9 cellular contexts compared by ENCODE assay signal in genomic region chr12:102964872-102965271, GRCh38. TPM values are rescaled to one million over a fixed set of nuclear protein-coding genes. Genes with fewer than 3 reads are reported as not detected.
A peak's percentile ranks its signal among the peaks of the same experiment; 100 is the strongest.
DNase-seq lines count a peak whose midpoint lies in the region; ATAC-seq and TF ChIP-seq lines count a peak whose summit lies in the region.
"Had no signal": no experiment of that assay in that cellular context is flagged by ENCODE, and none has a peak within 500 bp of the region (broad histone marks: within the 10 kb centered on the region; RNA-seq: fewer than 3 reads in every experiment).

No MANE protein-coding gene starts in this region.

- H3K9me3 ChIP-seq in ascending aorta: no peaks in the 10 kb centered on the region

- peaks cover 12% of the 10 kb centered on the region for H3K9me3 Mint-ChIP-seq in activated naive CD8-positive, alpha-beta T cell treated with anti-CD3 and anti-CD28 coated beads, Interleukin-2, amount 10 ng/mL, durations not matched to agents 7 days and 5 days
- H3K9me3 Mint-ChIP-seq in neural crest cell: peaks cover 3% of the 10 kb centered on the region

- H3K27ac Mint-ChIP-seq in activated naive CD8-positive, alpha-beta T cell treated with anti-CD3 and anti-CD28 coated beads, Interleukin-2, amount 10 ng/mL, durations not matched to agents 7 days and 5 days: no peak overlapping the region
- H3K27ac Mint-ChIP-seq in neural crest cell (ENCODE audit: unreplicated experiment): no peak overlapping the region

- no peaks in the 10 kb centered on the region for H3K27me3 ChIP-seq in ascending aorta

- H3K4me3 ChIP-seq in ascending aorta: no peak overlapping the region

- peak; percentile 44 for DNase-seq in activated naive CD8-positive, alpha-beta T cell treated with anti-CD3 and anti-CD28 coated beads, Interleukin-2, amount 10 ng/mL, durations not matched to agents 7 days and 5 days
- no peak for DNase-seq in neural crest cell (ENCODE audit: low read depth, low spot score)
- DNase-seq in kidney glomerular epithelial cell (lab: John Stamatoyannopoulos, UW): no peak
- DNase-seq in SIG-M5 treated with dmso at 0.1 percent for 504 hours (lab: John Stamatoyannopoulos, UW; ENCODE audit: unreplicated experiment): no peak
- no peak for DNase-seq in ascending aorta (ENCODE audit: low spot score in 2 of 2)
- DNase-seq in cerebellar nuclear complex (lab: John Stamatoyannopoulos, UW): no peak

- H3K4me1 Mint-ChIP-seq in activated naive CD8-positive, alpha-beta T cell treated with anti-CD3 and anti-CD28 coated beads, Interleukin-2, amount 10 ng/mL, durations not matched to agents 7 days and 5 days: peaks cover 17% of the 10 kb centered on the region
- peaks cover 43% of the 10 kb centered on the region for H3K4me1 Mint-ChIP-seq in neural crest cell

- H3K36me3 Mint-ChIP-seq in activated naive CD8-positive, alpha-beta T cell treated with anti-CD3 and anti-CD28 coated beads, Interleukin-2, amount 10 ng/mL, durations not matched to agents 7 days and 5 days: peaks cover 8% of the 10 kb centered on the region
- H3K36me3 Mint-ChIP-seq in neural crest cell (ENCODE audit: low read depth): peaks cover 3% of the 10 kb centered on the region

- peak; percentile 80 for ATAC-seq in GM18511 (IDR thresholded peaks at IDR 0.05; ENCODE audit: unreplicated experiment)
- peak; percentile 66 for ATAC-seq in HG03354 (IDR thresholded peaks at IDR 0.05; ENCODE audit: poor library complexity, severe bottlenecking, unreplicated experiment)
- peak; percentile 39 for ATAC-seq in activated naive CD8-positive, alpha-beta T cell treated with anti-CD3 and anti-CD28 coated beads, Interleukin-2, amount 10 ng/mL, durations not matched to agents 7 days and 5 days (ENCODE audit: low read depth)

- intact Hi-C loops in ascending aorta (cut with DNase I): no loop called here

- no peak overlapping the region for H3K27ac ChIP-seq in ascending aorta

- peaks cover 87% of the 10 kb centered on the region for H3K27me3 Mint-ChIP-seq in activated naive CD8-positive, alpha-beta T cell treated with anti-CD3 and anti-CD28 coated beads, Interleukin-2, amount 10 ng/mL, durations not matched to agents 7 days and 5 days
- peaks cover 97% of the 10 kb centered on the region for H3K27me3 Mint-ChIP-seq in neural crest cell (ENCODE audit: low read depth)

- no peak for TF ChIP-seq CTCF in neural crest cell (conservative IDR thresholded peaks at IDR 0.05)
- TF ChIP-seq CTCF in ascending aorta (IDR thresholded peaks at IDR 0.05): no peak

- no peaks in the 10 kb centered on the region for H3K36me3 ChIP-seq in ascending aorta

- POLR2A ChIA-PET in activated naive CD8-positive, alpha-beta T cell treated with anti-CD3 and anti-CD28 coated beads, Interleukin-2, amount 10 ng/mL, durations not matched to agents 7 days and 5 days (lab: Charles Lee): no interaction called here

- no peaks in the 10 kb centered on the region for H3K4me1 ChIP-seq in ascending aorta

- H3K4me3 Mint-ChIP-seq in activated naive CD8-positive, alpha-beta T cell treated with anti-CD3 and anti-CD28 coated beads, Interleukin-2, amount 10 ng/mL, durations not matched to agents 7 days and 5 days: peak overlapping the region; percentile 75
- H3K4me3 Mint-ChIP-seq in neural crest cell: peak overlapping the region; percentile 85

RNA-seq across cellular contexts. Expression of gene ASCL1, which starts 7.4 kb away (rescaled TPM):
- not detected for total RNA-seq in activated naive CD8-positive, alpha-beta T cell treated with anti-CD3 and anti-CD28 coated beads, Interleukin-2, amount 10 ng/mL, durations not matched to agents 7 days and 5 days
- 4.3 and 5.1 TPM in 2 replicates for total RNA-seq in neural crest cell
- not detected for total RNA-seq in ascending aorta
- total RNA-seq: glomerular endothelial cell had no signal

RNA-seq across cellular contexts. Expression of gene PAH, which starts 47.8 kb away (rescaled TPM):
- not detected for total RNA-seq in activated naive CD8-positive, alpha-beta T cell treated with anti-CD3 and anti-CD28 coated beads, Interleukin-2, amount 10 ng/mL, durations not matched to agents 7 days and 5 days
- total RNA-seq in neural crest cell (not detected in 2 replicates), ascending aorta (not detected)
- total RNA-seq: glomerular endothelial cell had no signal
